ENCODE assay signal across 4 cellular contexts in genomic region chr4:78787392-78788004, GRCh38.
TF ChIP-seq lines count a peak whose summit lies in the region.

No MANE protein-coding gene starts in this region.

TF ChIP-seq in A549, 52 proteins besides CTCF, POLR2A, EP300 and RAD21:
- TF ChIP-seq FOXS1 (CRISPR knock-in tag; IDR thresholded peaks at IDR 0.05) (no peak), HEYL (CRISPR knock-in tag; IDR thresholded peaks at IDR 0.05) (no peak), MYC (IDR thresholded peaks at IDR 0.05; ENCODE audit: borderline replicate concordance, low read length) (no peak), GATA3 (IDR thresholded peaks at IDR 0.05; ENCODE audit: borderline replicate concordance) (no peak), ZC3H11A (IDR thresholded peaks at IDR 0.05) (no peak), PBX3 (IDR thresholded peaks at IDR 0.05) (no peak), MAFK (IDR thresholded peaks at IDR 0.05; ENCODE audit: partially characterized antibody) (no peak), ZSCAN20 (CRISPR knock-in tag; IDR thresholded peaks at IDR 0.05) (no peak), HOXB5 (CRISPR knock-in tag; IDR thresholded peaks at IDR 0.05) (no peak), PHF8 (IDR thresholded peaks at IDR 0.05; ENCODE audit: borderline replicate concordance, low read depth) (no peak)
- TF ChIP-seq, protein P1, sequence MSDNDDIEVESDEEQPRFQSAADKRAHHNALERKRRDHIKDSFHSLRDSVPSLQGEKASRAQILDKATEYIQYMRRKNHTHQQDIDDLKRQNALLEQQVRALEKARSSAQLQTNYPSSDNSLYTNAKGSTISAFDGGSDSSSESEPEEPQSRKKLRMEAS (IDR thresholded peaks at IDR 0.05), result no peak
TF ChIP-seq in A549: peak in this region for 0.

TF ChIP-seq in GM23338, 12 proteins besides CTCF, POLR2A, EP300 and RAD21:
- TF ChIP-seq STAT1 (IDR thresholded peaks at IDR 0.05; ENCODE audit: unreplicated experiment), result no peak
- TF ChIP-seq EZH2 (IDR thresholded peaks at IDR 0.05; ENCODE audit: low read depth, unreplicated experiment), result no peak
- no peak for TF ChIP-seq ETS1 (IDR thresholded peaks at IDR 0.05)
- TF ChIP-seq ZNF331 (CRISPR knock-in tag; IDR thresholded peaks at IDR 0.05; ENCODE audit: low read depth), result no peak
- no peak for TF ChIP-seq CREB1 (CRISPR knock-in tag; IDR thresholded peaks at IDR 0.05; ENCODE audit: low read depth)
- TF ChIP-seq NANOG (IDR thresholded peaks at IDR 0.05; ENCODE audit: borderline replicate concordance), result no peak

TF ChIP-seq in GM12878, 131 proteins besides CTCF, POLR2A, EP300 and RAD21:
- TF ChIP-seq YY1 (IDR thresholded peaks at IDR 0.05; ENCODE audit: low read depth, low read length) (no peak), BCL11A (IDR thresholded peaks at IDR 0.05; ENCODE audit: low read depth, low read length) (no peak), MEF2A (IDR thresholded peaks at IDR 0.05; ENCODE audit: insufficient read depth, low read depth, low read length) (no peak), MTA3 (IDR thresholded peaks at IDR 0.05; ENCODE audit: borderline replicate concordance, low read length) (no peak), TCF3 (IDR thresholded peaks at IDR 0.05; ENCODE audit: borderline replicate concordance, insufficient read depth, low read depth, low read length) (no peak), SKIL (IDR thresholded peaks at IDR 0.05; ENCODE audit: low read depth, poor library complexity, severe bottlenecking) (no peak), SPI1 (IDR thresholded peaks at IDR 0.05; ENCODE audit: borderline replicate concordance, insufficient read depth, low read depth, low read length) (no peak), BCL3 (IDR thresholded peaks at IDR 0.05; ENCODE audit: borderline replicate concordance, insufficient read depth, low read depth, low read length, poor library complexity, severe bottlenecking) (no peak), RAD51 (IDR thresholded peaks at IDR 0.05) (no peak), KDM1A (IDR thresholded peaks at IDR 0.05; ENCODE audit: borderline replicate concordance) (no peak), ZBTB40 (IDR thresholded peaks at IDR 0.05; ENCODE audit: borderline replicate concordance) (no peak), MEF2B (IDR thresholded peaks at IDR 0.05; ENCODE audit: partially characterized antibody, poor library complexity, severe bottlenecking) (no peak), HDAC2 (IDR thresholded peaks at IDR 0.05) (no peak)

TF ChIP-seq in HEK293T, 16 proteins besides CTCF, POLR2A, EP300 and RAD21:
- TF ChIP-seq TARDBP (IDR thresholded peaks at IDR 0.05), result no peak
- no peak for TF ChIP-seq ELF4 (IDR thresholded peaks at IDR 0.05)
- no peak for TF ChIP-seq HDGF (IDR thresholded peaks at IDR 0.05; ENCODE audit: borderline replicate concordance)
- no peak for TF ChIP-seq SP1 (IDR thresholded peaks at IDR 0.05)
- no peak for TF ChIP-seq FOXK2 (IDR thresholded peaks at IDR 0.05)
- no peak for TF ChIP-seq ARNT (IDR thresholded peaks at IDR 0.05)
- TF ChIP-seq L3MBTL2 (conservative IDR thresholded peaks at IDR 0.05), result no peak
- TF ChIP-seq, protein P2, sequence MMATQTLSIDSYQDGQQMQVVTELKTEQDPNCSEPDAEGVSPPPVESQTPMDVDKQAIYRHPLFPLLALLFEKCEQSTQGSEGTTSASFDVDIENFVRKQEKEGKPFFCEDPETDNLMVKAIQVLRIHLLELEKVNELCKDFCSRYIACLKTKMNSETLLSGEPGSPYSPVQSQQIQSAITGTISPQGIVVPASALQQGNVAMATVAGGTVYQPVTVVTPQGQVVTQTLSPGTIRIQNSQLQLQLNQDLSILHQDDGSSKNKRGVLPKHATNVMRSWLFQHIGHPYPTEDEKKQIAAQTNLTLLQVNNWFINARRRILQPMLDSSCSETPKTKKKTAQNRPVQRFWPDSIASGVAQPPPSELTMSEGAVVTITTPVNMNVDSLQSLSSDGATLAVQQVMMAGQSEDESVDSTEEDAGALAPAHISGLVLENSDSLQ (IDR thresholded peaks at IDR 0.05), result no peak
- no peak for TF ChIP-seq FOXA1 (IDR thresholded peaks at IDR 0.05)
- no peak for TF ChIP-seq LEF1 (IDR thresholded peaks at IDR 0.05; ENCODE audit: borderline replicate concordance)
- no peak for TF ChIP-seq SUZ12 (IDR thresholded peaks at IDR 0.05)
